8 cellular contexts compared by ENCODE assay signal in genomic region chr21:31781737-31782136, GRCh38. TPM values are rescaled to one million over a fixed set of nuclear protein-coding genes. Genes with fewer than 3 reads are reported as not detected.
A peak's percentile ranks its signal among the peaks of the same experiment; 100 is the strongest.
DNase-seq lines count a peak whose midpoint lies in the region; ATAC-seq and TF ChIP-seq lines count a peak whose summit lies in the region.

No MANE protein-coding gene starts in this region.

- H3K9me3 Mint-ChIP-seq in naive thymus-derived CD8-positive, alpha-beta T cell: no peaks in the 10 kb centered on the region

- POLR2A ChIA-PET in naive thymus-derived CD8-positive, alpha-beta T cell (lab: Charles Lee): no interaction called here

- DNase-seq in GM04503 (ENCODE audit: low read depth): peak; percentile 9
- DNase-seq in NCI-H187 (lab: John Stamatoyannopoulos, UW): peak; percentile 46 to 70
- DNase-seq in epithelial cell of proximal tubule (ENCODE audit: low read depth): peak; percentile 12
- DNase-seq in retina: peak; percentile 17
- no peak for DNase-seq in activated T-cell treated with anti-CD3 and anti-CD28 coated beads, Interleukin-2, amount 50 U/mL, for 48 hours
- no peak for DNase-seq in naive thymus-derived CD8-positive, alpha-beta T cell
- no peak for DNase-seq in 8988T

- H3K4me3 ChIP-seq in epithelial cell of proximal tubule (ENCODE audit: low read depth, low read length): no peak overlapping the region

- H3K36me3 Mint-ChIP-seq in naive thymus-derived CD8-positive, alpha-beta T cell: peaks cover 0 to 2% (median 0%) of the 10 kb centered on the region in 3 donors

- ATAC-seq in GM18870 (IDR thresholded peaks at IDR 0.05; ENCODE audit: unreplicated experiment): no peak
- ATAC-seq in naive thymus-derived CD8-positive, alpha-beta T cell: no peak

- H3K27ac Mint-ChIP-seq in naive thymus-derived CD8-positive, alpha-beta T cell: no peak overlapping the region

- peaks cover 10 to 22% (median 11%) of the 10 kb centered on the region in 5 donors for H3K27me3 Mint-ChIP-seq in naive thymus-derived CD8-positive, alpha-beta T cell

- peaks cover 5 to 10% (median 8%) of the 10 kb centered on the region in 4 donors for H3K4me1 Mint-ChIP-seq in naive thymus-derived CD8-positive, alpha-beta T cell

- H3K4me3 Mint-ChIP-seq in naive thymus-derived CD8-positive, alpha-beta T cell: no peak overlapping the region

- no peak for TF ChIP-seq CTCF in epithelial cell of proximal tubule (conservative IDR thresholded peaks at IDR 0.05; ENCODE audit: low read depth, low read length)

RNA-seq across cellular contexts. Expression of gene SCAF4, which starts 49.8 kb away (rescaled TPM):
- total RNA-seq in epithelial cell of proximal tubule: 6.5 and 7.6 TPM in 2 replicates
- total RNA-seq in naive thymus-derived CD8-positive, alpha-beta T cell: 10 to 100 TPM; 59.2 to 67.1 TPM
- polyA plus RNA-seq in naive thymus-derived CD8-positive, alpha-beta T cell: 10 to 100 TPM; 12.2 to 29.0 (median 21.1) TPM

Comparison
In these comparisons a context has a peak if more than half of its experiments do, and no peak if none do; other contexts are left out.
1. DNase-seq: peak in GM04503 (single experiment), NCI-H187 (2 of 2), epithelial cell of proximal tubule (single experiment) and retina (single experiment); none in activated T-cell treated with anti-CD3 and anti-CD28 coated beads, Interleukin-2, amount 50 U/mL, for 48 hours (0 of 2), naive thymus-derived CD8-positive, alpha-beta T cell (0 of 10) and 8988T (single experiment).